ENCODE assay signal across 13 cellular contexts in genomic region chr5:81207009-81207408, GRCh38. TPM values are rescaled to one million over a fixed set of nuclear protein-coding genes. Genes with fewer than 3 reads are reported as not detected.
DNase-seq lines count a peak whose midpoint lies in the region; ATAC-seq and TF ChIP-seq lines count a peak whose summit lies in the region.
"Had no signal": no experiment of that assay in that cellular context is flagged by ENCODE, and none has a peak within 500 bp of the region (broad histone marks: within the 10 kb centered on the region; RNA-seq: fewer than 3 reads in every experiment).

No MANE protein-coding gene starts in this region.

- H3K4me3 ChIP-seq in cardiac muscle cell (no peak overlapping the region), epithelial cell of esophagus (ENCODE audit: low read length) (no peak overlapping the region)
- no peak overlapping the region for H3K4me3 ChIP-seq in effector memory CD4-positive, alpha-beta T cell (ENCODE audit: insufficient read depth, low read depth, low read length, poor library complexity, severe bottlenecking)
- H3K4me3 ChIP-seq: heart right ventricle had no signal

- peak; percentile 38 for TF ChIP-seq CTCF in cardiac muscle cell (IDR thresholded peaks at IDR 0.05; ENCODE audit: low read depth, low read length)
- TF ChIP-seq CTCF in epithelial cell of esophagus (IDR thresholded peaks at IDR 0.05; ENCODE audit: insufficient read depth, low read depth, low read length, missing control alignments), result peak; percentile 36

- no peaks in the 10 kb centered on the region for H3K36me3 ChIP-seq in cardiac muscle cell
- peaks cover 57% of the 10 kb centered on the region for H3K36me3 ChIP-seq in effector memory CD4-positive, alpha-beta T cell (ENCODE audit: control insufficient read depth, insufficient read depth, low read length)
- H3K36me3 ChIP-seq: neutrophil had no signal

- H3K27ac ChIP-seq in cardiac muscle cell, result no peak overlapping the region
- no peak overlapping the region for H3K27ac ChIP-seq in effector memory CD4-positive, alpha-beta T cell (ENCODE audit: insufficient read depth, low read length, poor library complexity, severe bottlenecking)
- H3K27ac ChIP-seq: heart right ventricle, KMS-11, neutrophil had no signal

- no peaks in the 10 kb centered on the region for H3K9me3 ChIP-seq in cardiac muscle cell (ENCODE audit: low read depth)
- H3K9me3 ChIP-seq in effector memory CD4-positive, alpha-beta T cell (ENCODE audit: control insufficient read depth, low read length), result no peaks in the 10 kb centered on the region
- H3K9me3 ChIP-seq: heart right ventricle, neutrophil had no signal

- H3K27me3 ChIP-seq in cardiac muscle cell, result no peaks in the 10 kb centered on the region
- H3K27me3 ChIP-seq in effector memory CD4-positive, alpha-beta T cell (replicated peaks; ENCODE audit: control insufficient read depth, insufficient read depth, low read length, poor library complexity, severe bottlenecking), result no peaks in the 10 kb centered on the region
- H3K27me3 ChIP-seq: heart right ventricle, neutrophil had no signal

- DNase-seq in cardiac muscle cell (ENCODE audit: low read depth in 1 of 2, low spot score in 1 of 2), result peak; percentile 23 to 25
- no peak for DNase-seq in Right ventricle myocardium inferior (ENCODE audit: missing footprints)
- peak; percentile 14 for DNase-seq in MV-4-11 (lab: John Stamatoyannopoulos, UW)
- peak; percentile 25 for DNase-seq in epithelial cell of esophagus (ENCODE audit: low read depth)
- no peak for DNase-seq in SHP77 treated with DMSO at 0.1 percent for 48 hours (lab: John Stamatoyannopoulos, UW)
- DNase-seq in SW480 (ENCODE audit: low spot score), result no peak
- DNase-seq in effector memory CD4-positive, alpha-beta T cell, result no peak
- DNase-seq: activated CD4-positive, alpha-beta memory T cell treated with anti-CD3 and anti-CD28 coated beads for 36 hours; C1 segment of cervical spinal cord; heart right ventricle had no signal

- no peaks in the 10 kb centered on the region for H3K4me1 ChIP-seq in cardiac muscle cell (ENCODE audit: low read depth)
- no peaks in the 10 kb centered on the region for H3K4me1 ChIP-seq in effector memory CD4-positive, alpha-beta T cell (ENCODE audit: control insufficient read depth, insufficient read depth, low read length, poor library complexity, severe bottlenecking)

- no peak for ATAC-seq in Right ventricle myocardium inferior
- no peak for ATAC-seq in GM21619 (IDR thresholded peaks at IDR 0.05; ENCODE audit: unreplicated experiment)

- intact Hi-C loops in Right ventricle myocardium inferior (cut with DNase I), result no loop called here

RNA-seq across cellular contexts. Expression of gene CKMT2, which starts 26.1 kb away (rescaled TPM):
- total RNA-seq in cardiac muscle cell, result 37.1 and 83.5 TPM in 2 replicates
- polyA plus RNA-seq in cardiac muscle cell, result 25.8 and 62.6 TPM in 2 replicates
- 1,804 TPM for total RNA-seq in Right ventricle myocardium inferior
- total RNA-seq: activated CD4-positive, alpha-beta memory T cell treated with anti-CD3 and anti-CD28 coated beads for 36 hours had no signal

Comparison
In these comparisons a context has a peak if more than half of its experiments do, and no peak if none do; other contexts are left out.
1. DNase-seq: peak in cardiac muscle cell (2 of 2), MV-4-11 (single experiment) and epithelial cell of esophagus (single experiment); none in Right ventricle myocardium inferior (single experiment), SHP77 treated with DMSO at 0.1 percent for 48 hours (single experiment), SW480 (single experiment) and effector memory CD4-positive, alpha-beta T cell (0 of 3).
2. RNA of gene CKMT2, which starts 26.1 kb away (total RNA-seq): 1,804 TPM in Right ventricle myocardium inferior (single experiment); 37.1 to 83.5 TPM in cardiac muscle cell; every median in the first group is over 10 times any median in the second.